ENCODE assay signal across 18 cellular contexts in genomic region chr7:12728192-12728538, GRCh38. TPM values are rescaled to one million over a fixed set of nuclear protein-coding genes. Genes with fewer than 3 reads are reported as not detected.
A peak's percentile ranks its signal among the peaks of the same experiment; 100 is the strongest.
DNase-seq lines count a peak whose midpoint lies in the region; ATAC-seq and TF ChIP-seq lines count a peak whose summit lies in the region.
"Had no signal": no experiment of that assay in that cellular context is flagged by ENCODE, and none has a peak within 500 bp of the region (broad histone marks: within the 10 kb centered on the region; RNA-seq: fewer than 3 reads in every experiment).

No MANE protein-coding gene starts in this region.

- H3K27me3 Mint-ChIP-seq in endothelial cell (ENCODE audit: unreplicated experiment) (peaks cover 1% of the 10 kb centered on the region), T-cell (peaks cover 0 to 3% of the 10 kb centered on the region in 2 donors)
- no peaks in the 10 kb centered on the region for H3K27me3 Mint-ChIP-seq in stimulated activated naive B cell treated with anti-CD40 and anti-IgM and Interleukin-4, amounts not matched to agents 10 μg/mL and 1 μg/mL and 100 μg/mL, for 72 hours

- no CpG with 5 or more reads among the region's 2 CpGs for WGBS in mesodermal cell (ENCODE audit: insufficient coverage in 2 of 2), 2 experiments

- peak overlapping the region; percentile 51 for H3K27ac ChIP-seq in mesodermal cell (ENCODE audit: low read depth, low read length, severe bottlenecking)
- H3K27ac ChIP-seq: BLaER1, cardiac muscle cell, neutrophil had no signal

- H3K9me3 ChIP-seq in mesodermal cell (ENCODE audit: control insufficient read depth, low read length), result no peaks in the 10 kb centered on the region
- H3K9me3 ChIP-seq: BLaER1, neutrophil had no signal

- no peak overlapping the region for H3K4me3 ChIP-seq in mesodermal cell (ENCODE audit: extremely low read depth, insufficient read depth, low read length, poor library complexity, severe bottlenecking)
- H3K4me3 ChIP-seq: BLaER1, cardiac muscle cell had no signal

- POLR2A ChIA-PET in T-cell (lab: Charles Lee), result interaction anchor here in 1 of 2 donors (0.6 kb wide), 1 partner anchor 58 kb away, joined by 3 read pairs; no protein-coding TSS in a partner anchor

- CTCF ChIA-PET in T-cell (lab: Charles Lee), result interaction anchor here in 1 of 2 donors (1.3 kb wide), 1 partner anchor 9 kb away, joined by 4 read pairs; no protein-coding TSS in a partner anchor

- H3K4me1 Mint-ChIP-seq in endothelial cell (ENCODE audit: unreplicated experiment) (peaks cover 37% of the 10 kb centered on the region), T-cell (peaks cover 20 to 25% (median 24%) of the 10 kb centered on the region in 3 donors)
- peaks cover 6 to 9% of the 10 kb centered on the region in 2 donors for H3K4me1 Mint-ChIP-seq in stimulated activated naive B cell treated with anti-CD40 and anti-IgM and Interleukin-4, amounts not matched to agents 10 μg/mL and 1 μg/mL and 100 μg/mL, for 72 hours

- H3K27ac Mint-ChIP-seq in endothelial cell (ENCODE audit: unreplicated experiment) (peak overlapping the region; percentile 98), T-cell (no peak overlapping the region)
- no peak overlapping the region for H3K27ac Mint-ChIP-seq in stimulated activated naive B cell treated with anti-CD40 and anti-IgM and Interleukin-4, amounts not matched to agents 10 μg/mL and 1 μg/mL and 100 μg/mL, for 72 hours

- no peak for TF ChIP-seq CTCF in endothelial cell (IDR thresholded peaks at IDR 0.05; ENCODE audit: unreplicated experiment)

- H3K4me1 ChIP-seq in mesodermal cell (ENCODE audit: control insufficient read depth, insufficient read depth, low read length, poor library complexity, severe bottlenecking), result peaks cover 34% of the 10 kb centered on the region
- H3K4me1 ChIP-seq: BLaER1 had no signal

- no peak for ATAC-seq in stimulated activated naive B cell treated with anti-CD40 and anti-IgM and Interleukin-4, amounts not matched to agents 10 μg/mL and 1 μg/mL and 100 μg/mL, for 72 hours (replicated peaks)
- ATAC-seq in T-cell (replicated peaks in 1 of 4), result no peak

- peak; percentile 39 for DNase-seq in DMS153 treated with DMSO at 0.1 percent for 48 hours (lab: John Stamatoyannopoulos, UW; ENCODE audit: unreplicated experiment)
- DNase-seq in NCI-H1105 (lab: John Stamatoyannopoulos, UW), result peak; percentile 18
- no peak for DNase-seq in endothelial cell (ENCODE audit: low spot score)
- DNase-seq in COR-L47 (lab: John Stamatoyannopoulos, UW), result no peak
- DNase-seq in SKM-1 (lab: John Stamatoyannopoulos, UW; ENCODE audit: unreplicated experiment), result no peak
- DNase-seq in stimulated activated naive B cell treated with anti-CD40 and anti-IgM and Interleukin-4, amounts not matched to agents 10 μg/mL and 1 μg/mL and 100 μg/mL, for 72 hours, result no peak
- DNase-seq in T-cell, result no peak
- DNase-seq: activated CD4-positive, alpha-beta T cell treated with anti-CD3 and anti-CD28 coated beads for 48 hours; activated naive CD4-positive, alpha-beta T cell treated with Interleukin-2 at 50 U/mL for 16 hours; endodermal cell; midbrain; NCI-H187; stimulated activated CD4-positive, alpha-beta T cell treated with anti-CD3 and anti-CD28 coated beads, Interleukin-4, amount 100 ng/mL, for 24 hours; T1000 had no signal

- H3K4me3 Mint-ChIP-seq in endothelial cell (ENCODE audit: unreplicated experiment), result no peak overlapping the region
- H3K4me3 Mint-ChIP-seq in stimulated activated naive B cell treated with anti-CD40 and anti-IgM and Interleukin-4, amounts not matched to agents 10 μg/mL and 1 μg/mL and 100 μg/mL, for 72 hours, result no peak overlapping the region
- no peak overlapping the region for H3K4me3 Mint-ChIP-seq in T-cell
- H3K4me3 Mint-ChIP-seq: endodermal cell had no signal

- H3K9me3 Mint-ChIP-seq in endothelial cell (ENCODE audit: unreplicated experiment) (no peaks in the 10 kb centered on the region), T-cell (no peaks in the 10 kb centered on the region)
- H3K9me3 Mint-ChIP-seq in stimulated activated naive B cell treated with anti-CD40 and anti-IgM and Interleukin-4, amounts not matched to agents 10 μg/mL and 1 μg/mL and 100 μg/mL, for 72 hours, result no peaks in the 10 kb centered on the region
- H3K9me3 Mint-ChIP-seq: endodermal cell had no signal

- H3K36me3 Mint-ChIP-seq in endothelial cell (ENCODE audit: low read depth, unreplicated experiment) (no peaks in the 10 kb centered on the region), T-cell (no peaks in the 10 kb centered on the region)
- no peaks in the 10 kb centered on the region for H3K36me3 Mint-ChIP-seq in stimulated activated naive B cell treated with anti-CD40 and anti-IgM and Interleukin-4, amounts not matched to agents 10 μg/mL and 1 μg/mL and 100 μg/mL, for 72 hours

- H3K36me3 ChIP-seq in mesodermal cell (ENCODE audit: control insufficient read depth, insufficient read depth, low read length), result no peaks in the 10 kb centered on the region
- H3K36me3 ChIP-seq: BLaER1, cardiac muscle cell, neutrophil had no signal

RNA-seq across cellular contexts. Expression of gene ARL4A, which starts 40.7 kb away (rescaled TPM):
- total RNA-seq in endothelial cell (ENCODE audit: unreplicated experiment) (41.2 TPM), T-cell (10 to 100 TPM in 3 of 5 donors, 1 to 10 TPM in 2; 7.0 to 98.2 (median 13.6) TPM)
- polyA plus RNA-seq in mesodermal cell (2013, experiment 1 of 2), result 33.3 TPM
- 36.0 TPM for polyA plus RNA-seq in mesodermal cell (2013, experiment 2 of 2)

Comparison
In these comparisons a context has a peak if more than half of its experiments do, and no peak if none do; other contexts are left out.
1. DNase-seq: peak in DMS153 treated with DMSO at 0.1 percent for 48 hours (single experiment) and NCI-H1105 (single experiment); none in endothelial cell (single experiment), COR-L47 (single experiment), SKM-1 (single experiment), stimulated activated naive B cell treated with anti-CD40 and anti-IgM and Interleukin-4, amounts not matched to agents 10 μg/mL and 1 μg/mL and 100 μg/mL, for 72 hours (single experiment) and T-cell (0 of 34).